ENCODE assay signal across 13 cellular contexts in genomic region chr14:50928002-50928635, GRCh38. TPM values are rescaled to one million over a fixed set of nuclear protein-coding genes. Genes with fewer than 3 reads are reported as not detected.
DNase-seq lines count a peak whose midpoint lies in the region; ATAC-seq and TF ChIP-seq lines count a peak whose summit lies in the region.
"Had no signal": no experiment of that assay in that cellular context is flagged by ENCODE, and none has a peak within 500 bp of the region (broad histone marks: within the 10 kb centered on the region; RNA-seq: fewer than 3 reads in every experiment).

No MANE protein-coding gene starts in this region.

- POLR2A ChIA-PET in HEK293T (lab: Yijun Ruan, JAX) = interaction anchor here (0.7 to 1.7 kb wide), 2 partner anchors 16 to 167 kb away, joined by 3 read pairs; partner anchors contain the start of genes PYGL and TRIM9
- POLR2A ChIA-PET in CD4-positive, alpha-beta T cell (lab: Charles Lee) = no interaction called here

- H3K27me3 ChIP-seq in adipocyte (replicated peaks; ENCODE audit: control insufficient read depth, insufficient read depth, low read length) = no peaks in the 10 kb centered on the region
- H3K27me3 ChIP-seq in left lung = no peaks in the 10 kb centered on the region
- no peaks in the 10 kb centered on the region for H3K27me3 ChIP-seq in CD4-positive, alpha-beta T cell (ENCODE audit: control insufficient read depth, insufficient read depth, low read length)
- H3K27me3 ChIP-seq: BE2C had no signal

- TF ChIP-seq CTCF in AG09319 (IDR thresholded peaks at IDR 0.05; ENCODE audit: low read depth, low read length) = no peak
- TF ChIP-seq CTCF in left lung (IDR thresholded peaks at IDR 0.05) = no peak
- TF ChIP-seq CTCF in CD4-positive, alpha-beta T cell (IDR thresholded peaks at IDR 0.05) = no peak

- peaks cover 44 to 58% of the 10 kb centered on the region in 2 donors for H3K27me3 Mint-ChIP-seq in effector memory CD8-positive, alpha-beta T cell
- peaks cover 4% of the 10 kb centered on the region for H3K27me3 Mint-ChIP-seq in CD4-positive, alpha-beta T cell

- H3K4me3 Mint-ChIP-seq in effector memory CD8-positive, alpha-beta T cell = no peak overlapping the region
- no peak overlapping the region for H3K4me3 Mint-ChIP-seq in CD4-positive, alpha-beta T cell
- H3K4me3 Mint-ChIP-seq: activated T-cell treated with anti-CD3 and anti-CD28 coated beads, Interleukin-2, amount 50 U/mL, for 4 hours had no signal

- DNase-seq in AG09319 (ENCODE audit: extremely low read depth, low read depth) (peak; percentile 80), adipocyte (ENCODE audit: low read depth) (peak; percentile 83), left lung (peak in 1 of 2 donors; percentile 52), T-helper 2 cell (no peak), HEK293T (ENCODE audit: extremely low spot score) (no peak)
- no peak for DNase-seq in effector memory CD8-positive, alpha-beta T cell
- DNase-seq in CD4-positive, alpha-beta T cell = no peak
- DNase-seq: activated T-cell treated with anti-CD3 and anti-CD28 coated beads, Interleukin-2, amount 50 U/mL, for 4 hours; BE2C; NCI-H1436 treated with DMSO at 0.1 percent for 48 hours; stimulated activated CD4-positive, alpha-beta T cell treated with anti-CD3 and anti-CD28 coated beads, Interleukin-12 subunit alpha, Interleukin-12 subunit beta, amount 100 ng/mL, for 4 hours had no signal

- H3K9me3 ChIP-seq in adipocyte (ENCODE audit: control insufficient read depth, low read length) (no peaks in the 10 kb centered on the region), left lung (no peaks in the 10 kb centered on the region)
- H3K9me3 ChIP-seq in CD4-positive, alpha-beta T cell (ENCODE audit: control insufficient read depth, low read length) = no peaks in the 10 kb centered on the region
- H3K9me3 ChIP-seq: BE2C had no signal

- intact Hi-C loops in left lung (cut with DNase I) = no loop called here
- intact Hi-C loops in CD4-positive, alpha-beta T cell (cut with DNase I, micrococcal nuclease) = no loop called here

- H3K4me3 ChIP-seq in adipocyte (ENCODE audit: low read length) (no peak overlapping the region), left lung (no peak overlapping the region)

- no peak overlapping the region for H3K9ac ChIP-seq in adipocyte (ENCODE audit: low read length)

- CTCF ChIA-PET in HEK293T (lab: Yijun Ruan, JAX) = interaction anchor here (0.7 kb wide), 1 partner anchor 1472 kb away, joined by 3 read pairs; no protein-coding TSS in a partner anchor
- CTCF ChIA-PET in CD4-positive, alpha-beta T cell (lab: Charles Lee) = interaction anchor here (0.7 kb wide), 1 partner anchor 854 kb away, joined by 3 read pairs; no protein-coding TSS in a partner anchor

- no peaks in the 10 kb centered on the region for H3K4me1 Mint-ChIP-seq in effector memory CD8-positive, alpha-beta T cell (ENCODE audit: low read depth in 2 of 2)
- no peaks in the 10 kb centered on the region for H3K4me1 Mint-ChIP-seq in CD4-positive, alpha-beta T cell (ENCODE audit: low read depth)

- peak; percentile 53 for ATAC-seq in HG02870 (IDR thresholded peaks at IDR 0.05; ENCODE audit: unreplicated experiment)
- peak; percentile 83 for ATAC-seq in left lung
- no peak for ATAC-seq in effector memory CD8-positive, alpha-beta T cell (replicated peaks)
- no peak for ATAC-seq in CD4-positive, alpha-beta T cell (ENCODE audit: poor library complexity)
- ATAC-seq: activated T-cell treated with anti-CD3 and anti-CD28 coated beads, Interleukin-2, amount 50 U/mL, for 4 hours had no signal

- H3K27ac Mint-ChIP-seq in effector memory CD8-positive, alpha-beta T cell = no peak overlapping the region
- no peak overlapping the region for H3K27ac Mint-ChIP-seq in CD4-positive, alpha-beta T cell

- H3K36me3 Mint-ChIP-seq in effector memory CD8-positive, alpha-beta T cell (ENCODE audit: insufficient read depth) = no peaks in the 10 kb centered on the region
- no peaks in the 10 kb centered on the region for H3K36me3 Mint-ChIP-seq in CD4-positive, alpha-beta T cell (ENCODE audit: low read depth)

- peak overlapping the region in 1 of 2 donors; percentile 80 for H3K27ac ChIP-seq in left lung
- H3K27ac ChIP-seq in CD4-positive, alpha-beta T cell (ENCODE audit: low read depth, low read length) = no peak overlapping the region

- peaks cover 22% of the 10 kb centered on the region for H3K4me1 ChIP-seq in adipocyte (ENCODE audit: control insufficient read depth, insufficient read depth, low read length)
- H3K4me1 ChIP-seq in left lung = peaks cover 0 to 36% of the 10 kb centered on the region in 2 donors

- H3K36me3 ChIP-seq in adipocyte (ENCODE audit: control insufficient read depth, insufficient read depth, low read length, severe bottlenecking) (peaks cover 60% of the 10 kb centered on the region), left lung (peaks cover 0 to 29% of the 10 kb centered on the region in 2 donors)
- H3K36me3 ChIP-seq: BE2C had no signal

- H3K9me3 Mint-ChIP-seq in effector memory CD8-positive, alpha-beta T cell = no peaks in the 10 kb centered on the region
- H3K9me3 Mint-ChIP-seq in CD4-positive, alpha-beta T cell = no peaks in the 10 kb centered on the region
- H3K9me3 Mint-ChIP-seq: activated T-cell treated with anti-CD3 and anti-CD28 coated beads, Interleukin-2, amount 50 U/mL, for 4 hours had no signal

TF ChIP-seq in HEK293T, 16 proteins besides CTCF, POLR2A, EP300 and RAD21:
- TF ChIP-seq SUZ12 (IDR thresholded peaks at IDR 0.05) = no peak
- no peak for TF ChIP-seq TARDBP (IDR thresholded peaks at IDR 0.05)
- TF ChIP-seq ZNF384 (IDR thresholded peaks at IDR 0.05) = no peak
- TF ChIP-seq FOXA1 (IDR thresholded peaks at IDR 0.05) = no peak
- no peak for TF ChIP-seq L3MBTL2 (conservative IDR thresholded peaks at IDR 0.05)
- no peak for TF ChIP-seq FOXK2 (IDR thresholded peaks at IDR 0.05)
- TF ChIP-seq BHLHE40 (IDR thresholded peaks at IDR 0.05; ENCODE audit: borderline replicate concordance) = no peak
- TF ChIP-seq ELF4 (IDR thresholded peaks at IDR 0.05) = no peak
- TF ChIP-seq NFRKB (IDR thresholded peaks at IDR 0.05) = no peak
- TF ChIP-seq FOXM1 (IDR thresholded peaks at IDR 0.05; ENCODE audit: borderline replicate concordance) = no peak
- no peak for TF ChIP-seq ARNT (IDR thresholded peaks at IDR 0.05)
- no peak for TF ChIP-seq LEF1 (IDR thresholded peaks at IDR 0.05; ENCODE audit: borderline replicate concordance)
- TF ChIP-seq CTBP1 (IDR thresholded peaks at IDR 0.05; ENCODE audit: borderline replicate concordance) = no peak
- TF ChIP-seq PKNOX1 (IDR thresholded peaks at IDR 0.05) = no peak
- no peak for TF ChIP-seq HDGF (IDR thresholded peaks at IDR 0.05; ENCODE audit: borderline replicate concordance)
- TF ChIP-seq SP1 (IDR thresholded peaks at IDR 0.05) = no peak

RNA-seq across cellular contexts. Expression of gene PYGL, which starts 16.2 kb away (rescaled TPM):
- 10 to 100 TPM; 48.8 to 85.4 TPM for total RNA-seq in left lung
- under 1 TPM; 0.59 to 0.69 TPM for total RNA-seq in CD4-positive, alpha-beta T cell

RNA-seq across cellular contexts. Expression of gene ABHD12B, which starts 56.3 kb away (rescaled TPM):
- total RNA-seq in left lung = not detected
- total RNA-seq in CD4-positive, alpha-beta T cell = not detected
- total RNA-seq: activated T-cell treated with anti-CD3 and anti-CD28 coated beads, Interleukin-2, amount 50 U/mL, for 4 hours; kidney epithelial cell had no signal

Comparison
In these comparisons a context has a peak if more than half of its experiments do, and no peak if none do; other contexts are left out.
1. DNase-seq: peak in AG09319 (single experiment) and adipocyte (single experiment); none in T-helper 2 cell (0 of 5), HEK293T (single experiment), effector memory CD8-positive, alpha-beta T cell (0 of 3) and CD4-positive, alpha-beta T cell (0 of 10).
2. ATAC-seq: peak in HG02870 (single experiment) and left lung (single experiment); none in effector memory CD8-positive, alpha-beta T cell (single experiment) and CD4-positive, alpha-beta T cell (single experiment).
3. RNA of gene PYGL, which starts 16.2 kb away (total RNA-seq): 48.8 to 85.4 TPM in left lung; 0.59 to 0.69 TPM in CD4-positive, alpha-beta T cell; every median in the first group is over 10 times any median in the second.